In the genomic region with DNA sequence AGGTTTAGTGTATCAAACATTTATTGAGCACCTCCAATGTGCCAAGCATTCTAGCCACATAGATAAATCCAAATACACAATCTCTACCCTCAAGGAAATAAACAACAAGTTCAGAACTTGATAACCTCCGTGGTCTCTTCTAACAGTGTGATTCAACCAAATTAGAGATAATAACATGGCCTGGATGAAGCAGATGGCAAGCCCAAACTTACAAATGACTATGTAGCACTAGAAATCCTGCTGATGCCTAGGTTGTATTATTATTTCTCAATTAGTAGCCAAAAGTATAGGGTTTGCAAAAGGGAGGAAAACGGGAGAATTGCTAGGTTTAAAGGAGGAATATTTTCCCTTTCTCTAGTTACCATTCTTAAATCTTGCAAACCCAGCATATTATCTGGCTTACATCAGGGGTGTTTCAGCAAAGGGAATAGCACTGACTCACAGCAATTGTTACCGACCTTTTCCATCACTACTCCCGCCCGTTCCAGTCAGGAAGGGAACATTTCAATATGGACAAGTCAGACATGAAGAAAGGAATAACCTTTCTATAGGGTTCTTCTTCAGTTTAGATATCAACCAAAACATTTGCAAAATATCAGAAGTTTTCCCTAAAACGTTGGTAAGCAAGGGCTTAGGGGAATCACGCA, we compare ENCODE assay signal across 10 cellular contexts. TPM values are rescaled to one million over a fixed set of nuclear protein-coding genes. Genes with fewer than 3 reads are reported as not detected.
DNase-seq lines count a peak whose midpoint lies in the region; ATAC-seq and TF ChIP-seq lines count a peak whose summit lies in the region.
"Had no signal": no experiment of that assay in that cellular context is flagged by ENCODE, and none has a peak within 500 bp of the region (broad histone marks: within the 10 kb centered on the region; RNA-seq: fewer than 3 reads in every experiment).

No MANE protein-coding gene starts in this region.

- no peak for ATAC-seq in HG02840 (IDR thresholded peaks at IDR 0.05; ENCODE audit: low FRiP score, unreplicated experiment)
- ATAC-seq: activated naive CD8-positive, alpha-beta T cell treated with anti-CD3 and anti-CD28 coated beads, Interleukin-2, amount 50 U/mL, for 24 hours had no signal

- peaks cover 3% of the 10 kb centered on the region for H3K4me1 ChIP-seq in endocrine pancreas (ENCODE audit: control insufficient read depth, insufficient read depth, low read length)
- peaks cover 52% of the 10 kb centered on the region for H3K4me1 ChIP-seq in neural progenitor cell

- H3K4me3 ChIP-seq in MG63 = peak overlapping the region; percentile 77
- peak overlapping the region; percentile 35 for H3K4me3 ChIP-seq in endocrine pancreas (ENCODE audit: control insufficient read depth, insufficient read depth, low read length)
- H3K4me3 ChIP-seq in neural progenitor cell = peak overlapping the region; percentile 93

- H3K4me1 Mint-ChIP-seq in neural progenitor cell = peaks cover 28% of the 10 kb centered on the region

- H4K20me1 ChIP-seq in neural progenitor cell (ENCODE audit: low read depth) = peaks cover 15% of the 10 kb centered on the region

- no peak for TF ChIP-seq CTCF in neural progenitor cell (IDR thresholded peaks at IDR 0.05)

- H3K9me3 ChIP-seq in MG63 (peaks cover 2% of the 10 kb centered on the region; the same call in 1 of the 2 replicates), endocrine pancreas (ENCODE audit: control insufficient read depth, low read length) (no peaks in the 10 kb centered on the region), neural progenitor cell (ENCODE audit: low read depth) (no peaks in the 10 kb centered on the region)

- H3K9ac ChIP-seq in endocrine pancreas (ENCODE audit: control insufficient read depth, insufficient read depth, low read length) (no peak overlapping the region), neural progenitor cell (peak overlapping the region; percentile 78)

- H3K27me3 ChIP-seq in MG63 (no peaks in the 10 kb centered on the region), endocrine pancreas (ENCODE audit: control insufficient read depth, insufficient read depth, low read length) (peaks cover 2% of the 10 kb centered on the region), neural progenitor cell (peaks cover 5% of the 10 kb centered on the region)

- DNase-seq in AG08396 (ENCODE audit: low spot score) (peak; percentile 50), MG63 (peak; percentile 63), neural progenitor cell (ENCODE audit: low spot score) (no peak), cerebellar nuclear complex (lab: John Stamatoyannopoulos, UW) (no peak), globus pallidus (ENCODE audit: low spot score) (no peak), NCI-H1092 (lab: John Stamatoyannopoulos, UW) (no peak)
- DNase-seq: activated naive CD8-positive, alpha-beta T cell treated with anti-CD3 and anti-CD28 coated beads, Interleukin-2, amount 50 U/mL, for 24 hours; CD8-positive, alpha-beta memory T cell had no signal

- no peak overlapping the region for H2AFZ ChIP-seq in neural progenitor cell (replicated peaks)

- H3F3A ChIP-seq in neural progenitor cell (ENCODE audit: low read depth) = peaks cover 25% of the 10 kb centered on the region

- H3K36me3 ChIP-seq in MG63 = peaks cover 10% of the 10 kb centered on the region
- no peaks in the 10 kb centered on the region for H3K36me3 ChIP-seq in endocrine pancreas (ENCODE audit: control insufficient read depth, insufficient read depth, low read length)
- peaks cover 4% of the 10 kb centered on the region for H3K36me3 ChIP-seq in neural progenitor cell

- no peaks in the 10 kb centered on the region for H3K9me3 Mint-ChIP-seq in neural progenitor cell
- H3K9me3 Mint-ChIP-seq: activated naive CD8-positive, alpha-beta T cell treated with anti-CD3 and anti-CD28 coated beads, Interleukin-2, amount 50 U/mL, for 24 hours had no signal

- peak overlapping the region; percentile 100 for H3K4me2 ChIP-seq in neural progenitor cell

- H3K79me2 ChIP-seq in neural progenitor cell (ENCODE audit: low read depth) = peaks cover 82% of the 10 kb centered on the region

- no peak overlapping the region for H3K27ac Mint-ChIP-seq in neural progenitor cell
- H3K27ac Mint-ChIP-seq: activated naive CD8-positive, alpha-beta T cell treated with anti-CD3 and anti-CD28 coated beads, Interleukin-2, amount 50 U/mL, for 24 hours; CD8-positive, alpha-beta memory T cell had no signal

- no peak overlapping the region for H3K27ac ChIP-seq in neural progenitor cell

- H3K4me3 Mint-ChIP-seq in neural progenitor cell = peak overlapping the region; percentile 89
- H3K4me3 Mint-ChIP-seq: activated naive CD8-positive, alpha-beta T cell treated with anti-CD3 and anti-CD28 coated beads, Interleukin-2, amount 50 U/mL, for 24 hours; CD8-positive, alpha-beta memory T cell had no signal

- peaks cover 4% of the 10 kb centered on the region for H3K36me3 Mint-ChIP-seq in neural progenitor cell

- H3K27me3 Mint-ChIP-seq in neural progenitor cell (ENCODE audit: insufficient read depth, low read depth) = peaks cover 4% of the 10 kb centered on the region

RNA-seq across cellular contexts. Expression of a gene that starts 2.3 kb away (rescaled TPM):
- 84.1 and 90.7 TPM in 2 replicates for total RNA-seq in MG63 (2014; rRNA removed; shearing (Covaris generic); ENCODE audit: low replicate concordance)
- 414 and 462 TPM in 2 replicates for total RNA-seq in neural progenitor cell (ENCODE audit: low replicate concordance)

Comparison
In these comparisons a context has a peak if more than half of its experiments do, and no peak if none do; other contexts are left out.
1. DNase-seq: peak in AG08396 (single experiment) and MG63 (single experiment); none in neural progenitor cell (single experiment), cerebellar nuclear complex (0 of 2), globus pallidus (single experiment) and NCI-H1092 (single experiment).
2. H3K4me3 ChIP-seq: peak in every context shown above with its lines; median percentile 93 in neural progenitor cell; 77 in MG63; 35 in endocrine pancreas.